18 cellular contexts compared by ENCODE assay signal in genomic region chr12:22860926-22861325, GRCh38.
"Had no signal": no experiment of that assay in that cellular context is flagged by ENCODE, and none has a peak within 500 bp of the region (broad histone marks: within the 10 kb centered on the region; RNA-seq: fewer than 3 reads in every experiment).

No MANE protein-coding gene starts in this region.

- DNase-seq: activated CD4-positive, alpha-beta memory T cell treated with anti-CD3 and anti-CD28 coated beads for 36 hours; activated CD4-positive, alpha-beta T cell treated with anti-CD3 and anti-CD28 coated beads for 36 hours; activated CD8-positive, alpha-beta memory T cell treated with anti-CD3 and anti-CD28 coated beads, Interleukin-2, amount 10 ng/mL, durations not matched to agents 7 days and 5 days; activated naive CD4-positive, alpha-beta T cell treated with anti-CD3 and anti-CD28 coated beads, Interleukin-2, amount 10 ng/mL, durations not matched to agents 7 days and 5 days; activated T-cell treated with anti-CD3 and anti-CD28 coated beads, Interleukin-2, amount 50 U/mL, for 24 hours; dermis blood vessel endothelial cell; erythroblast; kidney glomerular epithelial cell; left ventricle myocardium superior; natural killer cell; posterior cingulate gyrus; small intestine; stimulated activated CD4-positive, alpha-beta T cell treated with anti-CD3 and anti-CD28 coated beads, Interleukin-4, amount 100 ng/mL, for 24 hours; stimulated activated naive CD4-positive, alpha-beta T cell; tibial artery had no signal

- H3K36me3 ChIP-seq: ascending aorta, tibial artery had no signal

- H3K27ac ChIP-seq: ascending aorta, hepatocyte, tibial artery, VCaP had no signal

- H3K27me3 ChIP-seq: ascending aorta, hepatocyte, tibial artery had no signal

- ATAC-seq: activated CD4-positive, alpha-beta T cell treated with anti-CD3 and anti-CD28 coated beads for 36 hours; activated CD8-positive, alpha-beta memory T cell treated with anti-CD3 and anti-CD28 coated beads, Interleukin-2, amount 10 ng/mL, durations not matched to agents 7 days and 5 days; left ventricle myocardium superior; natural killer cell had no signal

- H3K4me3 ChIP-seq: ascending aorta, hepatocyte, tibial artery had no signal

- H3K9me3 ChIP-seq: ascending aorta, tibial artery had no signal
